ENCODE assay signal across 12 cellular contexts in the genomic region with DNA sequence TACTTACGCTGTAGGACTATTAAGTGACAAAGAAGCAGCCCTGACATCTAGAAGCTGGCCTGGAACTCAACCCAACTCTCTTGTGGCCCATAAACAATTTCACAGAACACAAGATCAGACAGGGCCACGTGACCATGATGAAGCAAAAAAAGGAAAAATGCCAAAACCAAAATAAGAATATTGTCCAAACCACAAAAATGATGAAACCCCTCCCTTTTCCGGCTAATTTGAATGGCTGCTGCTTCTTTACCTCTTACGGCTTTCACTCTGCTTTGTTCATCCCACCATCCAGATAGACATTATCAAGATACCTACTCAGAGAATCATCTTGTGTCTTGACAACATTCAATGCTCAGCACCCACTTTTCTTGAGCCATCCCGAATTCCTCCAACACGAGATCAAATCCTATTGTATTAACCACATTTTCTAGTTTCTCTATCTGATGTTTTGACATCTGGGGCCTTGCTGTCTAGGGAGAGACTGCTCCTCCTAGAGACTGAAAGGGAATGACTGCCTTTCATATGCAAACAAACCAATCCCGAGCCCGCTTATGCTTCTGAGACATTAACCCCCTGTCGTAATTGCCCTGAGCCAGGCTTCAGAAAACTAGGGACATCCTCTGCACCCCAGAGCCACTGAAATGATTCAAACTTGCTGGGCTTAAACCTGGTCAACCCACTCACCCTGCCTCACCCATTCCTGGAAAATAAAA.
DNase-seq lines count a peak whose midpoint lies in the region; ATAC-seq and TF ChIP-seq lines count a peak whose summit lies in the region.
"Had no signal": no experiment of that assay in that cellular context is flagged by ENCODE, and none has a peak within 500 bp of the region (broad histone marks: within the 10 kb centered on the region; RNA-seq: fewer than 3 reads in every experiment).

No MANE protein-coding gene starts in this region.

- H3K27me3 ChIP-seq in H7 (ENCODE audit: control insufficient read depth, insufficient read depth, low read length) (no peaks in the 10 kb centered on the region), sigmoid colon (no peaks in the 10 kb centered on the region), body of pancreas (no peaks in the 10 kb centered on the region)
- H3K27me3 ChIP-seq: hepatocyte had no signal

- H3K36me3 ChIP-seq in H7 (replicated peaks; ENCODE audit: control insufficient read depth, insufficient read depth, low read length) = no peaks in the 10 kb centered on the region
- H3K36me3 ChIP-seq in sigmoid colon = no peaks in the 10 kb centered on the region
- H3K36me3 ChIP-seq in body of pancreas (replicated peaks in 1 of 2; ENCODE audit: insufficient read depth in 1 of 2, low read depth in 2 of 2) = no peaks in the 10 kb centered on the region

- H3K9me3 ChIP-seq in sigmoid colon (peaks cover 0 to 3% (median 0%) of the 10 kb centered on the region in 4 donors), body of pancreas (no peaks in the 10 kb centered on the region)

- WGBS in sigmoid colon, 2 donors = 56 to 76% methylated on average over 9 of the region's 9 CpGs
- WGBS in body of pancreas, 2 donors = 61 to 62% methylated on average over 9 of the region's 9 CpGs

- H3K4me3 ChIP-seq in H7 (ENCODE audit: insufficient read depth, low read depth, low read length) (no peak overlapping the region), sigmoid colon (no peak overlapping the region), body of pancreas (no peak overlapping the region)
- H3K4me3 ChIP-seq: hepatocyte had no signal

- no peak for ATAC-seq in body of pancreas
- ATAC-seq in GM21367 (IDR thresholded peaks at IDR 0.05; ENCODE audit: unreplicated experiment) = no peak
- ATAC-seq: PC-3 had no signal

- no peak overlapping the region for H3K27ac ChIP-seq in sigmoid colon
- H3K27ac ChIP-seq in body of pancreas = no peak overlapping the region

- no peak for TF ChIP-seq EP300 in sigmoid colon (IDR thresholded peaks at IDR 0.05)

- intact Hi-C loops in sigmoid colon (cut with DNase I) = no loop called here
- intact Hi-C loops in body of pancreas (cut with DNase I) = no loop called here

- TF ChIP-seq POLR2A in sigmoid colon (IDR thresholded peaks at IDR 0.05) (no peak), body of pancreas (IDR thresholded peaks at IDR 0.05) (no peak)

- H3K4me1 ChIP-seq in sigmoid colon (no peaks in the 10 kb centered on the region), body of pancreas (no peaks in the 10 kb centered on the region)

- DNase-seq in H7 = peak; percentile 66
- DNase-seq in OCI-M1 (lab: John Stamatoyannopoulos, UW) = peak; percentile 94
- peak; percentile 27 for DNase-seq in fibroblast of the conjunctiva (ENCODE audit: low read depth)
- peak; percentile 90 for DNase-seq in stromal cell of bone marrow (ENCODE audit: low read depth)
- no peak for DNase-seq in NCI-H2196 treated with DMSO at 0.1 percent for 48 hours (lab: John Stamatoyannopoulos, UW; ENCODE audit: unreplicated experiment)
- no peak for DNase-seq in sigmoid colon
- DNase-seq in body of pancreas = no peak
- DNase-seq: NCI-H1105 treated with DMSO at 0.1 percent for 48 hours; stimulated activated naive B cell treated with anti-CD40 and anti-IgM and Interleukin-4, amounts not matched to agents 10 μg/mL and 1 μg/mL and 100 μg/mL, for 72 hours had no signal

- TF ChIP-seq CTCF in sigmoid colon (IDR thresholded peaks at IDR 0.05) (no peak), body of pancreas (IDR thresholded peaks at IDR 0.05) (no peak)

Comparison
In these comparisons a context has a peak if more than half of its experiments do, and no peak if none do; other contexts are left out.
1. DNase-seq: peak in H7 (single experiment), OCI-M1 (single experiment), fibroblast of the conjunctiva (single experiment) and stromal cell of bone marrow (single experiment); none in NCI-H2196 treated with DMSO at 0.1 percent for 48 hours (single experiment), sigmoid colon (single experiment) and body of pancreas (0 of 4).